2 cellular contexts compared by ENCODE assay signal in the genomic region with DNA sequence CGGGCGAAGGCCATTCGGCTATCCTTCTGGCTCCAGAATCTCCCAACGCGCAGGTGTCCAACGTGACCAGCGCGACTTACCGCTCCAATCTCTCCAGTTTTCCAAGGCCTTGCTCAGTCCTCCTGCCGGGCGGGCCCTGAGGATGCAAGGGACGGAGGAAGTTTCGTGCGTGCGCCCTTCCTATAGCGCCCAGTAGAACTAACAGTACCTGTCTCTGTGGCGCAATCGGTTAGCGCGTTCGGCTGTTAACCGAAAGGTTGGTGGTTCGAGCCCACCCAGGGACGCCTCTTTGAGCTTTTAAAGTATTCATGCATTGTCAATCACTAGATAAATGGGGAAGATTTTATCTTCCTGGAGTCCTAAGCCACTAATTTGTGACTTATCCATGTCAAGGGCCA.
TF ChIP-seq lines count a peak whose summit lies in the region.
"Not testable (repeated sequence)": the region's sequence is repeated elsewhere in the genome, so short reads cannot be mapped to it uniquely, and the experiment has no call there.

No MANE protein-coding gene starts in this region.

TF ChIP-seq in WTC11, 78 proteins besides CTCF, POLR2A, EP300 and RAD21 (continued from another document):
- TF ChIP-seq, protein P1, sequence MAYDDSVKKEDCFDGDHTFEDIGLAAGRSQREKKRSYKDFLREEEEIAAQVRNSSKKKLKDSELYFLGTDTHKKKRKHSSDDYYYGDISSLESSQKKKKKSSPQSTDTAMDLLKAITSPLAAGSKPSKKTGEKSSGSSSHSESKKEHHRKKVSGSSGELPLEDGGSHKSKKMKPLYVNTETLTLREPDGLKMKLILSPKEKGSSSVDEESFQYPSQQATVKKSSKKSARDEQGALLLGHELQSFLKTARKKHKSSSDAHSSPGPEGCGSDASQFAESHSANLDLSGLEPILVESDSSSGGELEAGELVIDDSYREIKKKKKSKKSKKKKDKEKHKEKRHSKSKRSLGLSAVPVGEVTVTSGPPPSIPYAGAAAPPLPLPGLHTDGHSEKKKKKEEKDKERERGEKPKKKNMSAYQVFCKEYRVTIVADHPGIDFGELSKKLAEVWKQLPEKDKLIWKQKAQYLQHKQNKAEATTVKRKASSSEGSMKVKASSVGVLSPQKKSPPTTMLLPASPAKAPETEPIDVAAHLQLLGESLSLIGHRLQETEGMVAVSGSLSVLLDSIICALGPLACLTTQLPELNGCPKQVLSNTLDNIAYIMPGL (CRISPR knock-in tag; IDR thresholded peaks at IDR 0.05) = peak; percentile 67; the same call in 1 of the 2 replicates

TF ChIP-seq in HepG2, 621 proteins besides CTCF, POLR2A, EP300 and RAD21 (continued from another document and continues in another):
- TF ChIP-seq SOX13, FOXA1, NR2F6 (IDR thresholded peaks at IDR 0.05): not testable (repeated sequence)
- TF ChIP-seq SOX13 (CRISPR knock-in tag; conservative IDR thresholded peaks at IDR 0.05 in 1 of 2, IDR thresholded peaks at IDR 0.05 in 1 of 2) (peak in 1 of 2 experiments; percentile 36; a peak in 1 of 4 replicates), GATAD1 (CRISPR knock-in tag; IDR thresholded peaks at IDR 0.05) (0 out of 2 replicates have a peak, but pooled peaks have one; percentile 42), UBTF (CRISPR knock-in tag; IDR thresholded peaks at IDR 0.05) (peak; percentile 63; the same call in 1 of the 2 replicates), ZBTB7A (CRISPR knock-in tag; IDR thresholded peaks at IDR 0.05) (peak; percentile 39; the same call in 1 of the 2 replicates), TFDP1 (CRISPR knock-in tag; IDR thresholded peaks at IDR 0.05; ENCODE audit: borderline replicate concordance) (peak; percentile 41; the same call in 1 of the 2 replicates), ZNF335 (CRISPR knock-in tag; IDR thresholded peaks at IDR 0.05) (0 out of 2 replicates have a peak, but pooled peaks have one; percentile 18), GABPB1 (CRISPR knock-in tag; IDR thresholded peaks at IDR 0.05) (peak; percentile 61), ZNF614 (CRISPR knock-in tag; IDR thresholded peaks at IDR 0.05; ENCODE audit: borderline replicate concordance) (0 out of 2 replicates have a peak, but pooled peaks have one; percentile 26), KLF16 (CRISPR knock-in tag; IDR thresholded peaks at IDR 0.05) (peak in 1 of 2 experiments; percentile 71; a peak in 2 of 4 replicates), KMT2A (CRISPR knock-in tag; IDR thresholded peaks at IDR 0.05) (0 out of 2 replicates have a peak, but pooled peaks have one; percentile 29), RXRB (CRISPR knock-in tag; IDR thresholded peaks at IDR 0.05; ENCODE audit: borderline replicate concordance) (peak; percentile 51), HNF1B (CRISPR knock-in tag; IDR thresholded peaks at IDR 0.05) (0 out of 2 replicates have a peak, but pooled peaks have one; percentile 21), KAT8 (CRISPR knock-in tag; IDR thresholded peaks at IDR 0.05) (peak; percentile 65; the same call in 1 of the 2 replicates), ZNF589 (CRISPR knock-in tag; conservative IDR thresholded peaks at IDR 0.05) (0 out of 2 replicates have a peak, but pooled peaks have one; percentile 45), DRAP1 (CRISPR knock-in tag; IDR thresholded peaks at IDR 0.05) (0 out of 2 replicates have a peak, but pooled peaks have one; percentile 21), ZFY (CRISPR knock-in tag; IDR thresholded peaks at IDR 0.05) (peak; percentile 71), SMAD3 (CRISPR knock-in tag; IDR thresholded peaks at IDR 0.05) (peak; percentile 77; the same call in 1 of the 2 replicates), FOSL2 (CRISPR knock-in tag; IDR thresholded peaks at IDR 0.05) (peak; percentile 32; the same call in 1 of the 2 replicates), ATF4 (CRISPR knock-in tag; IDR thresholded peaks at IDR 0.05) (0 out of 4 replicates have a peak, but pooled peaks of 1 of the 2 experiments have one; percentile 33), ZNF350 (CRISPR knock-in tag; IDR thresholded peaks at IDR 0.05; ENCODE audit: borderline replicate concordance, low read depth) (peak; percentile 22; the same call in 1 of the 2 replicates), ZFX (CRISPR knock-in tag; IDR thresholded peaks at IDR 0.05; ENCODE audit: low read depth) (peak; percentile 71), AHR (CRISPR knock-in tag; IDR thresholded peaks at IDR 0.05) (peak; percentile 62; the same call in 1 of the 2 replicates), MAF1 (CRISPR knock-in tag; IDR thresholded peaks at IDR 0.05; ENCODE audit: borderline replicate concordance) (peak; percentile 95), FOXA1 (CRISPR knock-in tag; IDR thresholded peaks at IDR 0.05) (0 out of 2 replicates have a peak, but pooled peaks have one; percentile 8), KDM2A (CRISPR knock-in tag; IDR thresholded peaks at IDR 0.05; ENCODE audit: borderline replicate concordance, low read depth) (peak; percentile 91), SAP130 (CRISPR knock-in tag; IDR thresholded peaks at IDR 0.05; ENCODE audit: low read depth) (peak; percentile 56), NR2F6 (CRISPR knock-in tag; IDR thresholded peaks at IDR 0.05) (0 out of 2 replicates have a peak, but pooled peaks have one; percentile 18), ELF1 (CRISPR knock-in tag; IDR thresholded peaks at IDR 0.05) (peak; percentile 29; the same call in 1 of the 2 replicates), ZNF143 (CRISPR knock-in tag; IDR thresholded peaks at IDR 0.05) (peak; percentile 27; the same call in 1 of the 2 replicates), ERF (CRISPR knock-in tag; IDR thresholded peaks at IDR 0.05) (peak; percentile 67), ISL2 (CRISPR knock-in tag; IDR thresholded peaks at IDR 0.05) (peak; percentile 37; the same call in 1 of the 2 replicates), ZKSCAN8 (CRISPR knock-in tag; IDR thresholded peaks at IDR 0.05; ENCODE audit: borderline replicate concordance) (peak; percentile 64; the same call in 1 of the 2 replicates), KMT2B (CRISPR knock-in tag; IDR thresholded peaks at IDR 0.05) (peak; percentile 64), MYC (CRISPR knock-in tag; IDR thresholded peaks at IDR 0.05; ENCODE audit: borderline replicate concordance) (peak; percentile 42; the same call in 1 of the 2 replicates)
- TF ChIP-seq, protein P2, sequence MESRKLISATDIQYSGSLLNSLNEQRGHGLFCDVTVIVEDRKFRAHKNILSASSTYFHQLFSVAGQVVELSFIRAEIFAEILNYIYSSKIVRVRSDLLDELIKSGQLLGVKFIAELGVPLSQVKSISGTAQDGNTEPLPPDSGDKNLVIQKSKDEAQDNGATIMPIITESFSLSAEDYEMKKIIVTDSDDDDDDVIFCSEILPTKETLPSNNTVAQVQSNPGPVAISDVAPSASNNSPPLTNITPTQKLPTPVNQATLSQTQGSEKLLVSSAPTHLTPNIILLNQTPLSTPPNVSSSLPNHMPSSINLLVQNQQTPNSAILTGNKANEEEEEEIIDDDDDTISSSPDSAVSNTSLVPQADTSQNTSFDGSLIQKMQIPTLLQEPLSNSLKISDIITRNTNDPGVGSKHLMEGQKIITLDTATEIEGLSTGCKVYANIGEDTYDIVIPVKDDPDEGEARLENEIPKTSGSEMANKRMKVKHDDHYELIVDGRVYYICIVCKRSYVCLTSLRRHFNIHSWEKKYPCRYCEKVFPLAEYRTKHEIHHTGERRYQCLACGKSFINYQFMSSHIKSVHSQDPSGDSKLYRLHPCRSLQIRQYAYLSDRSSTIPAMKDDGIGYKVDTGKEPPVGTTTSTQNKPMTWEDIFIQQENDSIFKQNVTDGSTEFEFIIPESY (CRISPR knock-in tag; IDR thresholded peaks at IDR 0.05) = peak; percentile 43; the same call in 1 of the 2 replicates
- TF ChIP-seq, protein P3, sequence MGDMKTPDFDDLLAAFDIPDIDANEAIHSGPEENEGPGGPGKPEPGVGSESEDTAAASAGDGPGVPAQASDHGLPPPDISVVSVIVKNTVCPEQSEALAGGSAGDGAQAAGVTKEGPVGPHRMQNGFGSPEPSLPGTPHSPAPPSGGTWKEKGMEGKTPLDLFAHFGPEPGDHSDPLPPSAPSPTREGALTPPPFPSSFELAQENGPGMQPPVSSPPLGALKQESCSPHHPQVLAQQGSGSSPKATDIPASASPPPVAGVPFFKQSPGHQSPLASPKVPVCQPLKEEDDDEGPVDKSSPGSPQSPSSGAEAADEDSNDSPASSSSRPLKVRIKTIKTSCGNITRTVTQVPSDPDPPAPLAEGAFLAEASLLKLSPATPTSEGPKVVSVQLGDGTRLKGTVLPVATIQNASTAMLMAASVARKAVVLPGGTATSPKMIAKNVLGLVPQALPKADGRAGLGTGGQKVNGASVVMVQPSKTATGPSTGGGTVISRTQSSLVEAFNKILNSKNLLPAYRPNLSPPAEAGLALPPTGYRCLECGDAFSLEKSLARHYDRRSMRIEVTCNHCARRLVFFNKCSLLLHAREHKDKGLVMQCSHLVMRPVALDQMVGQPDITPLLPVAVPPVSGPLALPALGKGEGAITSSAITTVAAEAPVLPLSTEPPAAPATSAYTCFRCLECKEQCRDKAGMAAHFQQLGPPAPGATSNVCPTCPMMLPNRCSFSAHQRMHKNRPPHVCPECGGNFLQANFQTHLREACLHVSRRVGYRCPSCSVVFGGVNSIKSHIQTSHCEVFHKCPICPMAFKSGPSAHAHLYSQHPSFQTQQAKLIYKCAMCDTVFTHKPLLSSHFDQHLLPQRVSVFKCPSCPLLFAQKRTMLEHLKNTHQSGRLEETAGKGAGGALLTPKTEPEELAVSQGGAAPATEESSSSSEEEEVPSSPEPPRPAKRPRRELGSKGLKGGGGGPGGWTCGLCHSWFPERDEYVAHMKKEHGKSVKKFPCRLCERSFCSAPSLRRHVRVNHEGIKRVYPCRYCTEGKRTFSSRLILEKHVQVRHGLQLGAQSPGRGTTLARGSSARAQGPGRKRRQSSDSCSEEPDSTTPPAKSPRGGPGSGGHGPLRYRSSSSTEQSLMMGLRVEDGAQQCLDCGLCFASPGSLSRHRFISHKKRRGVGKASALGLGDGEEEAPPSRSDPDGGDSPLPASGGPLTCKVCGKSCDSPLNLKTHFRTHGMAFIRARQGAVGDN (CRISPR knock-in tag; IDR thresholded peaks at IDR 0.05) = peak; percentile 58
- TF ChIP-seq, protein P1 (CRISPR knock-in tag; IDR thresholded peaks at IDR 0.05; ENCODE audit: borderline replicate concordance in 1 of 2, low read depth in 1 of 2) = peak; percentile 95 to 98
